Comparison of ENCODE assay signal across 21 cellular contexts in the genomic region with DNA sequence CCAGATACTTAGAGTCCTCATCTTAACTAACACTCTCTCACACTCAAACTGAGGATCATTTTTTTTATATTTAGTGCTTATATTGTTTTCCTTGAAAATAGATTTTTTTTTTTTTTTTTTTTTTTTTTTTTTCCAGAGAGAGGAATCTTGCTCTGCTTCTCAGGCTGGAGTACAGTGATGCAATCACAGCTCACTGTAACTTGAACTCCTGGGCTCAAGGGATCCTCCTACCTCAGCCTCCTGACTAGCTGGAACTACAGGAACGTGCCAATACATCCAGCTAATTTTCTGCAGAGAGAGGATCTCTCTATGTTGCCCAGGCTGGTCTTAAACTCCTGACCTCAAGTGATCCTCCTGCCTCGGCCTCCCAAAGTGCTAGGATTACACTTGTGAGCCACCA.
"Had no signal": no experiment of that assay in that cellular context is flagged by ENCODE, and none has a peak within 500 bp of the region (broad histone marks: within the 10 kb centered on the region; RNA-seq: fewer than 3 reads in every experiment).

No MANE protein-coding gene starts in this region.

- H3K27me3 ChIP-seq: heart left ventricle, testis, tibial nerve had no signal

- H3K4me1 Mint-ChIP-seq: endodermal cell; natural killer cell; neural crest cell; stimulated activated naive B cell treated with anti-CD40 and anti-IgM and Interleukin-4, amounts not matched to agents 10 μg/mL and 1 μg/mL and 100 μg/mL, for 72 hours; stimulated activated naive CD8-positive, alpha-beta T cell treated with anti-CD3 and anti-CD28 coated beads, Interleukin-15, amount 100 ng/mL, for 72 hours had no signal

- H3K36me3 Mint-ChIP-seq: natural killer cell; stimulated activated naive B cell treated with anti-CD40 and anti-IgM and Interleukin-4, amounts not matched to agents 10 μg/mL and 1 μg/mL and 100 μg/mL, for 72 hours had no signal

- H3K9me3 Mint-ChIP-seq: endodermal cell had no signal

- ATAC-seq: heart left ventricle; left lobe of liver; natural killer cell; sciatic nerve; stimulated activated naive B cell treated with anti-CD40 and anti-IgM and Interleukin-4, amounts not matched to agents 10 μg/mL and 1 μg/mL and 100 μg/mL, for 72 hours; stimulated activated naive CD8-positive, alpha-beta T cell treated with anti-CD3 and anti-CD28 coated beads, Interleukin-15, amount 100 ng/mL, for 72 hours had no signal

- H3K36me3 ChIP-seq: heart left ventricle, tibial nerve had no signal

- FAIRE-seq: endothelial cell of umbilical vein had no signal

- H3K4me3 ChIP-seq: coronary artery, heart left ventricle, skin epidermis, testis, tibial nerve had no signal

- H3K27ac Mint-ChIP-seq: endodermal cell; natural killer cell; stimulated activated naive B cell treated with anti-CD40 and anti-IgM and Interleukin-4, amounts not matched to agents 10 μg/mL and 1 μg/mL and 100 μg/mL, for 72 hours; stimulated activated naive CD8-positive, alpha-beta T cell treated with anti-CD3 and anti-CD28 coated beads, Interleukin-15, amount 100 ng/mL, for 72 hours had no signal

- H3K4me1 ChIP-seq: heart left ventricle, testis, tibial nerve had no signal

- H3K9me3 ChIP-seq: heart left ventricle, testis, tibial nerve had no signal

- DNase-seq: effector CD4-positive, alpha-beta T cell; endodermal cell; foreskin melanocyte; heart left ventricle; hypothalamus; islet precursor cell; mammary epithelial cell; natural killer cell; posterior cingulate gyrus; stimulated activated CD4-positive, alpha-beta T cell treated with anti-CD3 and anti-CD28 coated beads, Interleukin-2, amount 100 ng/mL, for 24 hours; stimulated activated CD4-positive, alpha-beta T cell treated with anti-CD3 and anti-CD28 coated beads, Interleukin-4, amount 100 ng/mL, for 4 hours; stimulated activated naive B cell treated with anti-CD40 and anti-IgM and Interleukin-4, amounts not matched to agents 10 μg/mL and 1 μg/mL and 100 μg/mL, for 72 hours; stimulated activated naive CD8-positive, alpha-beta T cell treated with anti-CD3 and anti-CD28 coated beads, Interleukin-15, amount 100 ng/mL, for 72 hours; testis had no signal

- H3K27ac ChIP-seq: coronary artery, heart left ventricle, skin epidermis, testis, tibial nerve had no signal

- H3K27me3 Mint-ChIP-seq: stimulated activated naive B cell treated with anti-CD40 and anti-IgM and Interleukin-4, amounts not matched to agents 10 μg/mL and 1 μg/mL and 100 μg/mL, for 72 hours; stimulated activated naive CD8-positive, alpha-beta T cell treated with anti-CD3 and anti-CD28 coated beads, Interleukin-15, amount 100 ng/mL, for 72 hours had no signal

- H3K4me3 Mint-ChIP-seq: endodermal cell; natural killer cell; neural crest cell; stimulated activated naive B cell treated with anti-CD40 and anti-IgM and Interleukin-4, amounts not matched to agents 10 μg/mL and 1 μg/mL and 100 μg/mL, for 72 hours; stimulated activated naive CD8-positive, alpha-beta T cell treated with anti-CD3 and anti-CD28 coated beads, Interleukin-15, amount 100 ng/mL, for 72 hours had no signal
